ENCODE assay signal across 22 cellular contexts in the genomic region with DNA sequence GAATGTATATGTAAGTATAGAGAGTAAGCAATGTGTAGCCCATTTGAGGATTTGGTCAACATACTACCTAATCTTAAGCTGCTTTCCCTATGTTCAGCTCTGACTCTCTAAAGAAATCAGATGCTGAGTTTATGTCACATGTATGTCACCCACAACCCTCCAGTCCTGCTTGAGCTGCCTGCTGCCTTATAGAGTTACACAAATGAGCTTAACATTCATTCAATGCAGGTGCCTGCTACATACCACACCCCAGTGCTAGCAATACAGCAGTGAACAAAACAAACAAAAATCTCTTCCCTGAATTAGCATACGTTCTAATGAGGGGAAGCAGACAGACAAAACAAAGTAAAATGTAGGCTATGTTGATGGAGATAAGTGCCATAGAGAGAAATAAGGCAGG.
DNase-seq lines count a peak whose midpoint lies in the region; ATAC-seq lines count a peak whose summit lies in the region.
"Had no signal": no experiment of that assay in that cellular context is flagged by ENCODE, and none has a peak within 500 bp of the region (broad histone marks: within the 10 kb centered on the region; RNA-seq: fewer than 3 reads in every experiment).

No MANE protein-coding gene starts in this region.

- H3K36me3 Mint-ChIP-seq in memory B cell, result no peaks in the 10 kb centered on the region
- H3K36me3 Mint-ChIP-seq: stimulated activated naive B cell treated with anti-CD40 and anti-IgM and Interleukin-4, amounts not matched to agents 10 μg/mL and 1 μg/mL and 100 μg/mL, for 72 hours had no signal

- peaks cover 20% of the 10 kb centered on the region for H3K4me1 Mint-ChIP-seq in memory B cell

- H3K9ac ChIP-seq in Karpas-422 (ENCODE audit: low read length), result no peak overlapping the region
- H3K9ac ChIP-seq: BLaER1 treated with 17β-estradiol and CSF1 and Interleukin-3, amounts not matched to agents 10 nM and 100 nM had no signal

- H3K4me3 ChIP-seq in Karpas-422 (ENCODE audit: low read length), result no peak overlapping the region
- H3K4me3 ChIP-seq: A549; BLaER1 treated with 17β-estradiol and CSF1 and Interleukin-3, amounts not matched to agents 10 nM and 100 nM; left lung; thoracic aorta had no signal

- no peaks in the 10 kb centered on the region for H3K79me2 ChIP-seq in Karpas-422 (ENCODE audit: low read length)

- no peaks in the 10 kb centered on the region for H3K36me3 ChIP-seq in Karpas-422 (ENCODE audit: insufficient read depth, low read length)
- H3K36me3 ChIP-seq: BLaER1 treated with 17β-estradiol and CSF1 and Interleukin-3, amounts not matched to agents 10 nM and 100 nM; left lung; thoracic aorta had no signal

- no peaks in the 10 kb centered on the region for H3K9me3 Mint-ChIP-seq in memory B cell
- H3K9me3 Mint-ChIP-seq: activated naive CD8-positive, alpha-beta T cell treated with anti-CD3 and anti-CD28 coated beads, Interleukin-2, amount 10 ng/mL, durations not matched to agents 7 days and 5 days; activated T-helper 1 cell treated with anti-CD3 and anti-CD28 coated beads, Interleukin-12 subunit alpha, Interleukin-12 subunit beta, Interleukin-2, Interleukin-4 antibody, amounts not matched to agents 30 ng/mL and 10 ng/mL and 1 ng/mL, durations not matched to agents 14 hours and 24 hours and 36 hours; neural crest cell had no signal

- no peak overlapping the region for H3K27ac ChIP-seq in Karpas-422 (ENCODE audit: low read length)
- H3K27ac ChIP-seq: A549; BLaER1 treated with 17β-estradiol and CSF1 and Interleukin-3, amounts not matched to agents 10 nM and 100 nM; left lung; thoracic aorta had no signal

- DNase-seq in NCI-H1417 (lab: John Stamatoyannopoulos, UW), result peak; percentile 23 to 73 (median 42)
- no peak for DNase-seq in NCI-H1417 treated with DMSO at 0.1 percent for 48 hours (lab: John Stamatoyannopoulos, UW)
- DNase-seq in Karpas-422, result peak; percentile 19
- peak; percentile 76 for DNase-seq in NCI-H69 (lab: John Stamatoyannopoulos, UW)
- DNase-seq in memory B cell (ENCODE audit: low spot score in 2 of 2), result no peak
- DNase-seq in cerebellar nuclear complex (lab: John Stamatoyannopoulos, UW), result no peak
- no peak for DNase-seq in NCI-H2227 (lab: John Stamatoyannopoulos, UW; ENCODE audit: unreplicated experiment)
- DNase-seq: activated CD4-positive, alpha-beta T cell treated with anti-CD3 and anti-CD28 coated beads for 4 hours; activated naive CD8-positive, alpha-beta T cell treated with anti-CD3 and anti-CD28 coated beads, Interleukin-2, amount 10 ng/mL, durations not matched to agents 7 days and 5 days; Calu3; effector memory CD4-positive, alpha-beta T cell; GOT3; left lung; SW 1271 had no signal

- no peaks in the 10 kb centered on the region for H3K27me3 ChIP-seq in Karpas-422 (ENCODE audit: low read length)
- H3K27me3 ChIP-seq: BLaER1 treated with 17β-estradiol and CSF1 and Interleukin-3, amounts not matched to agents 10 nM and 100 nM; left lung had no signal

- ATAC-seq in memory B cell (ENCODE audit: low read depth), result peak; percentile 31
- no peak for ATAC-seq in GM21529 (IDR thresholded peaks at IDR 0.05; ENCODE audit: unreplicated experiment)
- ATAC-seq: A549, left lung had no signal

- peaks cover 23% of the 10 kb centered on the region for H3K4me1 ChIP-seq in Karpas-422 (ENCODE audit: low read length)

- H3K9me2 ChIP-seq in Karpas-422 (replicated peaks; ENCODE audit: insufficient read depth, low read length), result no peaks in the 10 kb centered on the region

- no peak overlapping the region for H3K27ac Mint-ChIP-seq in memory B cell
- H3K27ac Mint-ChIP-seq: activated CD8-positive, alpha-beta memory T cell treated with anti-CD3 and anti-CD28 coated beads, Interleukin-2, amount 10 ng/mL, durations not matched to agents 7 days and 5 days; activated naive CD8-positive, alpha-beta T cell treated with anti-CD3 and anti-CD28 coated beads, Interleukin-2, amount 10 ng/mL, durations not matched to agents 7 days and 5 days; activated T-helper 1 cell treated with anti-CD3 and anti-CD28 coated beads, Interleukin-12 subunit alpha, Interleukin-12 subunit beta, Interleukin-2, Interleukin-4 antibody, amounts not matched to agents 30 ng/mL and 10 ng/mL and 1 ng/mL, durations not matched to agents 14 hours and 24 hours and 36 hours had no signal

- H3K4me2 ChIP-seq in Karpas-422 (ENCODE audit: low read depth, low read length, poor library complexity, severe bottlenecking), result no peak overlapping the region
- H3K4me2 ChIP-seq: A549 had no signal

- no peak overlapping the region for H2AFZ ChIP-seq in Karpas-422 (ENCODE audit: low read length)

- no peaks in the 10 kb centered on the region for H3K9me3 ChIP-seq in Karpas-422 (ENCODE audit: low read length)
- H3K9me3 ChIP-seq: A549, left lung, thoracic aorta had no signal

- peaks cover 1% of the 10 kb centered on the region for H3K27me3 Mint-ChIP-seq in memory B cell

- H4K20me1 ChIP-seq in Karpas-422 (ENCODE audit: insufficient read depth, low read depth, low read length), result no peaks in the 10 kb centered on the region
- H4K20me1 ChIP-seq: BLaER1 treated with 17β-estradiol and CSF1 and Interleukin-3, amounts not matched to agents 10 nM and 100 nM had no signal

- H3K4me3 Mint-ChIP-seq in memory B cell, result no peak overlapping the region
- H3K4me3 Mint-ChIP-seq: activated CD8-positive, alpha-beta memory T cell treated with anti-CD3 and anti-CD28 coated beads, Interleukin-2, amount 10 ng/mL, durations not matched to agents 7 days and 5 days; activated naive CD8-positive, alpha-beta T cell treated with anti-CD3 and anti-CD28 coated beads, Interleukin-2, amount 10 ng/mL, durations not matched to agents 7 days and 5 days; activated T-helper 1 cell treated with anti-CD3 and anti-CD28 coated beads, Interleukin-12 subunit alpha, Interleukin-12 subunit beta, Interleukin-2, Interleukin-4 antibody, amounts not matched to agents 30 ng/mL and 10 ng/mL and 1 ng/mL, durations not matched to agents 14 hours and 24 hours and 36 hours; neural crest cell had no signal

Comparison
In these comparisons a context has a peak if more than half of its experiments do, and no peak if none do; other contexts are left out.
1. DNase-seq: peak in NCI-H1417 (3 of 3), Karpas-422 (single experiment) and NCI-H69 (single experiment); none in NCI-H1417 treated with DMSO at 0.1 percent for 48 hours (single experiment), memory B cell (0 of 2), cerebellar nuclear complex (0 of 2) and NCI-H2227 (single experiment).